ENCODE assay signal across 8 cellular contexts in the genomic region with DNA sequence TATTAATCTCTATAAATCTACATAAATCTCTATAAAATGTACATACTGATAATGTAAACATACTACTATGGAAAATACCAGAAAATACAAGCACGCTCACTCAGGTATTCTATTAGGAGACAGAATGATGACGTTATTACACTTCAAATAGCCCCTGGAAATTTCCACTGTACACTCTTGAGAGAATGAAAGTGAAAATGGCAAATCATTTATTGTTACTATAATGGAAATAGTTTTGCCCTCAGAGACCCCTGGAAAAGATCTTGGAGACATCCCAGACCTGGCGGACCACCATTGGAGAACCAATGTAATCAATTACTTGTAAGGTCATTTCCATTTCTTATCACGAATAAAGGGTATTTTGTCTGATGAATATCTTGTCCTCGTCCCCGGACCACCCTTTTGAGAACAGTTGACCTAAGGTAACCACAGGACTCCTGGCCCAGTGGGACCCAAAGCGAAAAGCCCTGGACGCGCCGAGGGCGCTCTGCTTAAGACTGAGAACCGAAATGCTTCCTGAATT. TPM values are rescaled to one million over a fixed set of nuclear protein-coding genes. Genes with fewer than 3 reads are reported as not detected.
DNase-seq lines count a peak whose midpoint lies in the region; ATAC-seq, FAIRE-seq and TF ChIP-seq lines count a peak whose summit lies in the region.

No MANE protein-coding gene starts in this region.

- H3K4me1 ChIP-seq in A549, result peaks cover 10% of the 10 kb centered on the region; the same call in 2 of the 3 replicates

- FAIRE-seq in A549 (lab: Jason Lieb, UNC), result no peak

- TF ChIP-seq POLR2A in A549 (IDR thresholded peaks at IDR 0.05; ENCODE audit: low read length), result no peak

- no peak for TF ChIP-seq EP300 in A549 (IDR thresholded peaks at IDR 0.05)

- ATAC-seq in A549 (no peak), GM18511 (IDR thresholded peaks at IDR 0.05; ENCODE audit: unreplicated experiment) (peak; percentile 60), HG02970 (IDR thresholded peaks at IDR 0.05; ENCODE audit: low FRiP score, unreplicated experiment) (peak; percentile 39), SK-N-SH treated with all-trans-retinoic acid at 6 μM for 48 hours (peak; percentile 25; the same call in 2 of the 3 replicates)

- H3K27ac Mint-ChIP-seq in progenitor cell of endocrine pancreas, result no peak overlapping the region

- H3K9me3 Mint-ChIP-seq in progenitor cell of endocrine pancreas (ENCODE audit: low read depth), result no peaks in the 10 kb centered on the region

- POLR2A ChIA-PET in A549 (lab: Yijun Ruan, JAX), result no interaction called here

- peaks cover 51% of the 10 kb centered on the region for H3K27me3 Mint-ChIP-seq in progenitor cell of endocrine pancreas

- H3K27ac ChIP-seq in A549, result peak overlapping the region; percentile 62 to 82

- H3K4me1 Mint-ChIP-seq in progenitor cell of endocrine pancreas (ENCODE audit: low read depth), result peaks cover 6% of the 10 kb centered on the region

- TF ChIP-seq CTCF in A549 (IDR thresholded peaks at IDR 0.05), result no peak
- no peak for TF ChIP-seq CTCF in fibroblast of pulmonary artery (IDR thresholded peaks at IDR 0.05; ENCODE audit: low read length, missing control alignments)
- no peak for TF ChIP-seq CTCF in progenitor cell of endocrine pancreas (IDR thresholded peaks at IDR 0.05; ENCODE audit: unreplicated experiment)

- WGBS in A549 (ENCODE audit: missing lambda C conversion rate), result 18% methylated on average over 12 of the region's 12 CpGs

- DNase-seq in A549 (ENCODE audit: low read depth in 1 of 2, low spot score in 1 of 2) (no peak), fibroblast of pulmonary artery (ENCODE audit: low read depth) (no peak), progenitor cell of endocrine pancreas (ENCODE audit: low spot score, unreplicated experiment) (no peak), GM03348 (ENCODE audit: low spot score) (no peak), NCI-H146 treated with DMSO at 0.1 percent for 48 hours (lab: John Stamatoyannopoulos, UW; ENCODE audit: unreplicated experiment) (no peak)

- no peaks in the 10 kb centered on the region for H3K36me3 Mint-ChIP-seq in progenitor cell of endocrine pancreas (ENCODE audit: insufficient read depth)

- H3K4me3 ChIP-seq in A549 (peak overlapping the region; percentile 76), fibroblast of pulmonary artery (replicated peaks; ENCODE audit: low read depth, low read length) (peak overlapping the region; percentile 61)

- TF ChIP-seq RAD21 in A549 (conservative IDR thresholded peaks at IDR 0.05 in 1 of 2, IDR thresholded peaks at IDR 0.05 in 1 of 2), result no peak

- CTCF ChIA-PET in A549 (lab: Yijun Ruan, JAX), result interaction anchor here (0.6 to 1.4 kb wide), 2 partner anchors 20 to 28 kb away, joined by 4 to 5 read pairs; no protein-coding TSS in a partner anchor

- peak overlapping the region; percentile 88 for H3K4me2 ChIP-seq in A549

- H3K9me3 ChIP-seq in A549, result no peaks in the 10 kb centered on the region

- peak overlapping the region; percentile 82 for H3K4me3 Mint-ChIP-seq in progenitor cell of endocrine pancreas (ENCODE audit: low read depth)

TF ChIP-seq in A549, 52 proteins besides CTCF, POLR2A, EP300 and RAD21:
- TF ChIP-seq, protein P1, sequence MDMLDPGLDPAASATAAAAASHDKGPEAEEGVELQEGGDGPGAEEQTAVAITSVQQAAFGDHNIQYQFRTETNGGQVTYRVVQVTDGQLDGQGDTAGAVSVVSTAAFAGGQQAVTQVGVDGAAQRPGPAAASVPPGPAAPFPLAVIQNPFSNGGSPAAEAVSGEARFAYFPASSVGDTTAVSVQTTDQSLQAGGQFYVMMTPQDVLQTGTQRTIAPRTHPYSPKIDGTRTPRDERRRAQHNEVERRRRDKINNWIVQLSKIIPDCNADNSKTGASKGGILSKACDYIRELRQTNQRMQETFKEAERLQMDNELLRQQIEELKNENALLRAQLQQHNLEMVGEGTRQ (IDR thresholded peaks at IDR 0.05), result no peak
- TF ChIP-seq CBX8 (IDR thresholded peaks at IDR 0.05), result 0 out of 2 replicates have a peak, but pooled peaks have one; percentile 37

TF ChIP-seq in SK-N-SH treated with all-trans-retinoic acid at 6 μM for 48 hours, 23 proteins besides CTCF, POLR2A, EP300 and RAD21:
- TF ChIP-seq ZFP30 (CRISPR knock-in tag; IDR thresholded peaks at IDR 0.05) (no peak), GLIS3 (CRISPR knock-in tag; IDR thresholded peaks at IDR 0.05) (no peak), OSR1 (CRISPR knock-in tag; IDR thresholded peaks at IDR 0.05) (no peak), ZNF70 (CRISPR knock-in tag; IDR thresholded peaks at IDR 0.05) (no peak), BACH2 (CRISPR knock-in tag; IDR thresholded peaks at IDR 0.05; ENCODE audit: borderline replicate concordance) (no peak), SNAI2 (CRISPR knock-in tag; IDR thresholded peaks at IDR 0.05) (no peak), ARNTL (CRISPR knock-in tag; IDR thresholded peaks at IDR 0.05; ENCODE audit: borderline replicate concordance, low read depth) (no peak), TCF4 (CRISPR knock-in tag; IDR thresholded peaks at IDR 0.05; ENCODE audit: borderline replicate concordance) (no peak)
- TF ChIP-seq, protein P2, sequence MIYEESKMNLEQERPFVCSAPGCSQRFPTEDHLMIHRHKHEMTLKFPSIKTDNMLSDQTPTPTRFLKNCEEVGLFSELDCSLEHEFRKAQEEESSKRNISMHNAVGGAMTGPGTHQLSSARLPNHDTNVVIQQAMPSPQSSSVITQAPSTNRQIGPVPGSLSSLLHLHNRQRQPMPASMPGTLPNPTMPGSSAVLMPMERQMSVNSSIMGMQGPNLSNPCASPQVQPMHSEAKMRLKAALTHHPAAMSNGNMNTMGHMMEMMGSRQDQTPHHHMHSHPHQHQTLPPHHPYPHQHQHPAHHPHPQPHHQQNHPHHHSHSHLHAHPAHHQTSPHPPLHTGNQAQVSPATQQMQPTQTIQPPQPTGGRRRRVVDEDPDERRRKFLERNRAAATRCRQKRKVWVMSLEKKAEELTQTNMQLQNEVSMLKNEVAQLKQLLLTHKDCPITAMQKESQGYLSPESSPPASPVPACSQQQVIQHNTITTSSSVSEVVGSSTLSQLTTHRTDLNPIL (CRISPR knock-in tag; IDR thresholded peaks at IDR 0.05; ENCODE audit: low read depth), result no peak

RNA-seq across cellular contexts. Expression of a gene that starts 0.5 kb away (rescaled TPM):
- 0.83 and 0.85 TPM in 2 replicates for polyA plus RNA-seq in A549 (2011; rRNA removed)
- polyA plus RNA-seq in A549 (2012; cell fraction: cytosol; rRNA removed), result 0.12 and 0.19 TPM in 2 replicates
- polyA plus RNA-seq in A549 (2012; cell fraction: nucleus; rRNA removed), result 0.04 and 0.07 TPM in 2 replicates
- polyA plus RNA-seq in A549 (2017; fragmentation: RNase III; extraction: RNeasy Plus Mini Kit Qiagen cat#74134 plus additional on column Dnase treatment), result 0.72 to 1.4 TPM (median 1.3 TPM) in 3 replicates
- polyA minus RNA-seq in A549 (2011; rRNA and poly(A)+ RNA removed), result 0.58 and 0.79 TPM in 2 replicates
- 0.67 and 0.75 TPM in 2 replicates for total RNA-seq in progenitor cell of endocrine pancreas

RNA-seq across cellular contexts. Expression of a gene that starts 34.8 kb away (rescaled TPM):
- 0.03 TPM in 2 replicates for polyA plus RNA-seq in A549 (2011; rRNA removed)
- polyA plus RNA-seq in A549 (2012; cell fraction: cytosol; rRNA removed), result not detected in 2 replicates
- polyA plus RNA-seq in A549 (2012; cell fraction: nucleus; rRNA removed), result not detected in 2 replicates
- 0.03 TPM in 1 of 3 replicates, not detected in the others for polyA plus RNA-seq in A549 (2017; fragmentation: RNase III; extraction: RNeasy Plus Mini Kit Qiagen cat#74134 plus additional on column Dnase treatment)
- polyA minus RNA-seq in A549 (2011; rRNA and poly(A)+ RNA removed), result not detected in 2 replicates
- total RNA-seq in progenitor cell of endocrine pancreas, result not detected in 2 replicates

Comparison
In these comparisons a context has a peak if more than half of its experiments do, and no peak if none do; other contexts are left out.
1. ATAC-seq: peak in GM18511 (single experiment), HG02970 (single experiment) and SK-N-SH treated with all-trans-retinoic acid at 6 μM for 48 hours (single experiment); none in A549 (0 of 2).